ENCODE assay signal across 18 cellular contexts in the genomic region with DNA sequence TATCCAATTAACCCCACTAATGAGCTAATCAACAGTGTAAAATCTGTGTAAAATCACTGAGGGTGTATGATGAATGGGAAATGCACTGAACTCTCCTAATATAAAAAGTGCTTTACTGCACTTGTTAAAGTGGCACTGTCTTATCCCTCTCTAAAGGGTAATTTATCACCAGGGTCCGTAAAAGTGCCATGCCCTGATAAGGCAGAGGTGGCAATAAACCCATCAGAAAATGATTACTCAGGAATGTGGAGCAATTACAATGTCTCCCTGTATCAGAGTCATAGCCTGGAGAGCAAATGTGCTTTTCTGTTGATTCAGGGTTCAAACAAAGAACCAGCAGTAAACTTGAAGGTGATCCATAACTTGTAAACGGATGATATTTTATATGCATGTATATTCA.
DNase-seq lines count a peak whose midpoint lies in the region; ATAC-seq, FAIRE-seq and TF ChIP-seq lines count a peak whose summit lies in the region.
"Had no signal": no experiment of that assay in that cellular context is flagged by ENCODE, and none has a peak within 500 bp of the region (broad histone marks: within the 10 kb centered on the region; RNA-seq: fewer than 3 reads in every experiment).

No MANE protein-coding gene starts in this region.

- no peaks in the 10 kb centered on the region for H3K36me3 Mint-ChIP-seq in WTC11
- H3K36me3 Mint-ChIP-seq: CD8-positive, alpha-beta memory T cell had no signal

- POLR2A ChIA-PET in WTC11 (lab: Charles Lee) = no interaction called here

- peaks cover 7% of the 10 kb centered on the region for H3K4me1 Mint-ChIP-seq in WTC11
- H3K4me1 Mint-ChIP-seq: CD8-positive, alpha-beta memory T cell had no signal

- CTCF ChIA-PET in WTC11 (lab: Charles Lee) = no interaction called here

- no peak overlapping the region for H3K4me3 ChIP-seq in small intestine (ENCODE audit: low read depth in 1 of 2, low read length in 2 of 2)
- H3K4me3 ChIP-seq: BLaER1, GM23248 had no signal

- no peaks in the 10 kb centered on the region for H3K4me1 ChIP-seq in small intestine (ENCODE audit: control insufficient read depth in 2 of 2, insufficient read depth in 1 of 2, low read depth in 1 of 2, low read length in 1 of 2)
- H3K4me1 ChIP-seq: BLaER1, Caco-2 had no signal

- TF ChIP-seq CTCF in WTC11 (IDR thresholded peaks at IDR 0.05) = no peak

- peak in 2 of 3 experiments; percentile 28 to 80 for DNase-seq in NCI-H1417 (lab: John Stamatoyannopoulos, UW)
- DNase-seq in NCI-H1417 treated with DMSO at 0.1 percent for 48 hours (lab: John Stamatoyannopoulos, UW) = no peak
- no peak for DNase-seq in WTC11 (ENCODE audit: low spot score)
- peak; percentile 77 for DNase-seq in left kidney (ENCODE audit: low read depth, low spot score)
- peak; percentile 46 for DNase-seq in small intestine
- DNase-seq in NCI-H524 (lab: John Stamatoyannopoulos, UW) = no peak
- no peak for DNase-seq in medulla oblongata (ENCODE audit: extremely low spot score)
- DNase-seq in NK-92 treated with Interleukin-12 subunit alpha and Interleukin-12 subunit beta, amount 100 ng/mL, for 24 hours (lab: John Stamatoyannopoulos, UW) = no peak
- DNase-seq: AML-193; Caco-2; CD8-positive, alpha-beta memory T cell; DND-41; GF-D8; GM23248 had no signal

- 11 to 50% (median 33%) methylated on average over 2 of the region's 2 CpGs for WGBS in small intestine, 3 donors

- H3K27ac Mint-ChIP-seq in WTC11 = no peak overlapping the region
- H3K27ac Mint-ChIP-seq: CD8-positive, alpha-beta memory T cell had no signal

- no peaks in the 10 kb centered on the region for H3K27me3 ChIP-seq in small intestine (ENCODE audit: control insufficient read depth in 2 of 2, insufficient read depth in 2 of 2, low read length in 2 of 2)
- H3K27me3 ChIP-seq: BLaER1 had no signal

- no peak for ATAC-seq in WTC11
- ATAC-seq: HCT116 had no signal

- H3K4me3 Mint-ChIP-seq in WTC11 = no peak overlapping the region
- H3K4me3 Mint-ChIP-seq: CD8-positive, alpha-beta memory T cell had no signal

- H3K9me3 ChIP-seq in small intestine (ENCODE audit: control insufficient read depth, low read depth) = no peaks in the 10 kb centered on the region
- H3K9me3 ChIP-seq: BLaER1, Caco-2 had no signal

- FAIRE-seq in small intestine (lab: Jason Lieb, UNC) = no peak
- FAIRE-seq: H54 had no signal

- peaks cover 2% of the 10 kb centered on the region; the same call in 1 of the 2 replicates for H3K9me3 Mint-ChIP-seq in WTC11

- H3K36me3 ChIP-seq in small intestine (ENCODE audit: control insufficient read depth in 2 of 2, insufficient read depth in 2 of 2, low read length in 2 of 2) = no peaks in the 10 kb centered on the region
- H3K36me3 ChIP-seq: BLaER1 had no signal

- H3K27me3 Mint-ChIP-seq in WTC11 (ENCODE audit: low read depth) = no peaks in the 10 kb centered on the region
- H3K27me3 Mint-ChIP-seq: CD8-positive, alpha-beta memory T cell had no signal

- H3K27ac ChIP-seq in small intestine (ENCODE audit: low read depth in 1 of 2, low read length in 1 of 2) = no peak overlapping the region
- H3K27ac ChIP-seq: 22Rv1, BLaER1, GM23248 had no signal

TF ChIP-seq in WTC11, 78 proteins besides CTCF, POLR2A, EP300 and RAD21:
- TF ChIP-seq, protein P1, sequence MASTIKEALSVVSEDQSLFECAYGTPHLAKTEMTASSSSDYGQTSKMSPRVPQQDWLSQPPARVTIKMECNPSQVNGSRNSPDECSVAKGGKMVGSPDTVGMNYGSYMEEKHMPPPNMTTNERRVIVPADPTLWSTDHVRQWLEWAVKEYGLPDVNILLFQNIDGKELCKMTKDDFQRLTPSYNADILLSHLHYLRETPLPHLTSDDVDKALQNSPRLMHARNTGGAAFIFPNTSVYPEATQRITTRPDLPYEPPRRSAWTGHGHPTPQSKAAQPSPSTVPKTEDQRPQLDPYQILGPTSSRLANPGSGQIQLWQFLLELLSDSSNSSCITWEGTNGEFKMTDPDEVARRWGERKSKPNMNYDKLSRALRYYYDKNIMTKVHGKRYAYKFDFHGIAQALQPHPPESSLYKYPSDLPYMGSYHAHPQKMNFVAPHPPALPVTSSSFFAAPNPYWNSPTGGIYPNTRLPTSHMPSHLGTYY (CRISPR knock-in tag; IDR thresholded peaks at IDR 0.05) = no peak
- TF ChIP-seq CDX4 (CRISPR knock-in tag; IDR thresholded peaks at IDR 0.05; ENCODE audit: borderline replicate concordance) (peak; percentile 20; the same call in 1 of the 2 replicates), FOXP1 (CRISPR knock-in tag; IDR thresholded peaks at IDR 0.05; ENCODE audit: borderline replicate concordance) (no peak), NFATC4 (CRISPR knock-in tag; IDR thresholded peaks at IDR 0.05) (no peak)
TF ChIP-seq in WTC11: peak in this region for 1.

Comparison
In these comparisons a context has a peak if more than half of its experiments do, and no peak if none do; other contexts are left out.
1. DNase-seq: peak in NCI-H1417 (2 of 3), left kidney (single experiment) and small intestine (single experiment); none in NCI-H1417 treated with DMSO at 0.1 percent for 48 hours (single experiment), WTC11 (single experiment), NCI-H524 (0 of 2), medulla oblongata (single experiment) and NK-92 treated with Interleukin-12 subunit alpha and Interleukin-12 subunit beta, amount 100 ng/mL, for 24 hours (single experiment).